ENCODE assay signal across 1 cellular context in genomic region chr6:124076336-124077048, GRCh38.
A peak's percentile ranks its signal among the peaks of the same experiment; 100 is the strongest.
TF ChIP-seq lines count a peak whose summit lies in the region.

No MANE protein-coding gene starts in this region.

TF ChIP-seq in HEK293, 187 proteins besides CTCF, POLR2A, EP300 and RAD21 (continued from another document and continues in another):
- peak; percentile 75; the same call in 1 of the 2 replicates for TF ChIP-seq ZEB2 (tag by site-specific recombination; IDR thresholded peaks at IDR 0.05)
- no peak for TF ChIP-seq ZNF280C (tag by site-specific recombination; IDR thresholded peaks at IDR 0.05)
- TF ChIP-seq ZFP69B (tag by site-specific recombination; IDR thresholded peaks at IDR 0.05) = no peak
- peak; percentile 63; the same call in 1 of the 2 replicates for TF ChIP-seq ZSCAN30 (tag by site-specific recombination; IDR thresholded peaks at IDR 0.05)
- TF ChIP-seq FEZF1 (tag by site-specific recombination; IDR thresholded peaks at IDR 0.05) = peak; percentile 99
- TF ChIP-seq ZNF341 (tag by site-specific recombination; IDR thresholded peaks at IDR 0.05; ENCODE audit: low read depth) = no peak
- no peak for TF ChIP-seq ZBTB48 (tag by site-specific recombination; IDR thresholded peaks at IDR 0.05)
- no peak for TF ChIP-seq ZNF792 (tag by site-specific recombination; IDR thresholded peaks at IDR 0.05)
- TF ChIP-seq ZNF239 (tag by site-specific recombination; IDR thresholded peaks at IDR 0.05) = no peak
- peak; percentile 50; the same call in 1 of the 2 replicates for TF ChIP-seq ZNF501 (tag by site-specific recombination; IDR thresholded peaks at IDR 0.05)
- TF ChIP-seq KLF17 (tag by site-specific recombination; IDR thresholded peaks at IDR 0.05) = peak; percentile 62; the same call in 1 of the 2 replicates
- TF ChIP-seq ZNF548 (tag by site-specific recombination; IDR thresholded peaks at IDR 0.05) = no peak
- peak; percentile 28; the same call in 1 of the 2 replicates for TF ChIP-seq SP2 (tag by site-specific recombination; IDR thresholded peaks at IDR 0.05)
- peak; percentile 48; the same call in 1 of the 2 replicates for TF ChIP-seq ZNF596 (tag by site-specific recombination; IDR thresholded peaks at IDR 0.05)
- no peak for TF ChIP-seq ZNF747 (tag by site-specific recombination; IDR thresholded peaks at IDR 0.05)
- no peak for TF ChIP-seq ZNF433 (tag by site-specific recombination; IDR thresholded peaks at IDR 0.05; ENCODE audit: low read depth)
- TF ChIP-seq PRDM6 (tag by site-specific recombination; IDR thresholded peaks at IDR 0.05) = peak; percentile 98
- TF ChIP-seq KLF8 (tag by site-specific recombination; IDR thresholded peaks at IDR 0.05) = peak; percentile 65
- TF ChIP-seq ZNF558 (tag by site-specific recombination; IDR thresholded peaks at IDR 0.05) = peak; percentile 74; the same call in 1 of the 2 replicates
- TF ChIP-seq ZNF513 (tag by site-specific recombination; IDR thresholded peaks at IDR 0.05) = peak; percentile 78
- TF ChIP-seq ZNF350 (tag by site-specific recombination; IDR thresholded peaks at IDR 0.05) = no peak
- peak; percentile 87 for TF ChIP-seq ZNF24 (tag by site-specific recombination; IDR thresholded peaks at IDR 0.05)
- peak; percentile 99 for TF ChIP-seq SP7 (tag by site-specific recombination; IDR thresholded peaks at IDR 0.05)
- TF ChIP-seq ZNF26 (tag by site-specific recombination; IDR thresholded peaks at IDR 0.05) = no peak
- TF ChIP-seq ZNF621 (tag by site-specific recombination; IDR thresholded peaks at IDR 0.05) = no peak
- no peak for TF ChIP-seq ZNF133 (tag by site-specific recombination; IDR thresholded peaks at IDR 0.05)
- TF ChIP-seq ZNF791 (tag by site-specific recombination; IDR thresholded peaks at IDR 0.05) = no peak
- no peak for TF ChIP-seq ZNF658 (tag by site-specific recombination; IDR thresholded peaks at IDR 0.05)
- peak; percentile 47; the same call in 1 of the 2 replicates for TF ChIP-seq ZNF449 (tag by site-specific recombination; IDR thresholded peaks at IDR 0.05)
- TF ChIP-seq ZNF518A (tag by site-specific recombination; conservative IDR thresholded peaks at IDR 0.05; ENCODE audit: low read depth) = 0 out of 2 replicates have a peak, but pooled peaks have one; percentile 25
- TF ChIP-seq ZNF280D (tag by site-specific recombination; IDR thresholded peaks at IDR 0.05) = no peak
- TF ChIP-seq ZNF701 (tag by site-specific recombination; IDR thresholded peaks at IDR 0.05) = no peak
- TF ChIP-seq GLI2 (tag by site-specific recombination; IDR thresholded peaks at IDR 0.05; ENCODE audit: borderline replicate concordance, low read depth) = peak; percentile 79; the same call in 1 of the 2 replicates
- no peak for TF ChIP-seq ZNF169 (tag by site-specific recombination; IDR thresholded peaks at IDR 0.05)
- peak; percentile 85 for TF ChIP-seq SCRT2 (tag by site-specific recombination; IDR thresholded peaks at IDR 0.05)
- no peak for TF ChIP-seq ZNF530 (tag by site-specific recombination; IDR thresholded peaks at IDR 0.05; ENCODE audit: low read depth)
- no peak for TF ChIP-seq ZNF623 (tag by site-specific recombination; IDR thresholded peaks at IDR 0.05)
- no peak for TF ChIP-seq EGR2 (tag by site-specific recombination; IDR thresholded peaks at IDR 0.05; ENCODE audit: low read depth)
- TF ChIP-seq ZBTB17 (tag by site-specific recombination; IDR thresholded peaks at IDR 0.05) = peak; percentile 95
- peak; percentile 89; the same call in 1 of the 2 replicates for TF ChIP-seq ZNF561 (tag by site-specific recombination; IDR thresholded peaks at IDR 0.05; ENCODE audit: borderline replicate concordance)
- TF ChIP-seq REPIN1 (tag by site-specific recombination; IDR thresholded peaks at IDR 0.05; ENCODE audit: low read depth) = no peak
- TF ChIP-seq HOXC10 (CRISPR knock-in tag; IDR thresholded peaks at IDR 0.05) = no peak
- no peak for TF ChIP-seq ZNF155 (tag by site-specific recombination; IDR thresholded peaks at IDR 0.05)
- TF ChIP-seq ZNF138 (tag by site-specific recombination; IDR thresholded peaks at IDR 0.05; ENCODE audit: borderline replicate concordance) = 0 out of 2 replicates have a peak, but pooled peaks have one; percentile 39
- TF ChIP-seq ZNF670 (tag by site-specific recombination; IDR thresholded peaks at IDR 0.05; ENCODE audit: low read depth) = no peak
- TF ChIP-seq ZSCAN23 (tag by site-specific recombination; IDR thresholded peaks at IDR 0.05) = peak; percentile 72; the same call in 1 of the 2 replicates
- TF ChIP-seq TCF7L2 (IDR thresholded peaks at IDR 0.05; ENCODE audit: borderline replicate concordance, low read depth, low read length) = peak; percentile 90
- no peak for TF ChIP-seq ZNF274 (IDR thresholded peaks at IDR 0.05; ENCODE audit: low read length)
- TF ChIP-seq ZNF274 (tag by site-specific recombination; IDR thresholded peaks at IDR 0.05; ENCODE audit: borderline replicate concordance) = no peak
